ENCODE assay signal across 1 cellular context in genomic region chr12:67263416-67263960, GRCh38.
TF ChIP-seq lines count a peak whose summit lies in the region.

No MANE protein-coding gene starts in this region.

TF ChIP-seq in SK-N-SH, 30 proteins besides CTCF, POLR2A, EP300 and RAD21 (continued from another document):
- TF ChIP-seq REST (IDR thresholded peaks at IDR 0.05; ENCODE audit: low read depth, low read length) (no peak), IRF3 (IDR thresholded peaks at IDR 0.05; ENCODE audit: low read depth, low read length) (no peak)
